ENCODE assay signal across 1 cellular context in genomic region chr1:225437710-225438437, GRCh38.
A peak's percentile ranks its signal among the peaks of the same experiment; 100 is the strongest.
TF ChIP-seq lines count a peak whose summit lies in the region.

No MANE protein-coding gene starts in this region.

TF ChIP-seq in K562, 482 proteins besides CTCF, POLR2A, EP300 and RAD21 (continued from another document):
- TF ChIP-seq ZBTB40 (IDR thresholded peaks at IDR 0.05) (no peak), ZBTB40 (CRISPR knock-in tag; IDR thresholded peaks at IDR 0.05) (no peak), MTA3 (IDR thresholded peaks at IDR 0.05; ENCODE audit: borderline replicate concordance) (0 out of 2 replicates have a peak, but pooled peaks have one; percentile 25), MAZ (CRISPR knock-in tag; conservative IDR thresholded peaks at IDR 0.05 in 1 of 2, IDR thresholded peaks at IDR 0.05 in 1 of 2) (0 out of 4 replicates have a peak, but pooled peaks of 1 of the 2 experiments have one; percentile 29), RERE (CRISPR knock-in tag; IDR thresholded peaks at IDR 0.05; ENCODE audit: borderline replicate concordance) (no peak), RBFOX2 (IDR thresholded peaks at IDR 0.05; ENCODE audit: low read depth, low read length) (no peak), FOXK2 (conservative IDR thresholded peaks at IDR 0.05 in 1 of 2, IDR thresholded peaks at IDR 0.05 in 1 of 2; ENCODE audit: low read depth in 2 of 2) (no peak), ZKSCAN8 (CRISPR knock-in tag; IDR thresholded peaks at IDR 0.05) (no peak), STAG1 (CRISPR knock-in tag; IDR thresholded peaks at IDR 0.05; ENCODE audit: borderline replicate concordance) (no peak), RBBP5 (IDR thresholded peaks at IDR 0.05; ENCODE audit: borderline replicate concordance, insufficient read depth, low read length, poor library complexity, severe bottlenecking) (no peak)
TF ChIP-seq in K562: peak in this region for 6.
